8 cellular contexts compared by ENCODE assay signal in the genomic region with DNA sequence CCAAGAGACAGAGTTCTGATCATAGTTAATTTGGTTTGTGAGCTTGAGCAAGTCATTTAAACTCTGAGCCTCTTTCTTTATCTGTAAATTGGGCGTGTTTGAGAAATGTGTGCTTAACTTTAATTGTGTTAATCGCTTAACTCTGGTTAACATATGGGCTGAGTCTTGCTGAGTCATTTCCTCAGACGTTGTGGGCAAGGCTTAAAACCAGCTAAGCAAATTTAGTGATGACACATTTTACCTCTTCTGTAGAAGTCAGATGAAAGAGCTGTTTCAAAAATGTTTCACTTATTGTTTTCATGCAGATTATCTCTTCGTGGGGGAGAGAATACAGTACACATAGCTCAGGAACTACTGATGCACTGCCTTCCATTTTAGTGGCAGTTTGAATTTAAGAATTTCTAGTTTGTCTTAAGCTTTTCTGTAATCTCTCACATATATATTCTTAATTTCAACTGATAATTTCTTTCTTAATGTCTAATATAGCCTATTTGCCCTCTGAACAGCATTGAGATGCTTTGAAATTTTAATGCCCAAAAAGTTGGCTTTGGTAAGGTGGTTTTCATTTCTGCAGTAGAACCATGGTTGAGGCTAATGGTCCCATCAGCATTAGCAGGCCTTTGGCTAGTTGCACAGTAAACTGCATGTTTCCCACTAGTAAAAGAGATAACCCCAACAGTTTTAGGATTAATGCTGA. TPM values are rescaled to one million over a fixed set of nuclear protein-coding genes. Genes with fewer than 3 reads are reported as not detected.
A peak's percentile ranks its signal among the peaks of the same experiment; 100 is the strongest.
DNase-seq lines count a peak whose midpoint lies in the region.

No MANE protein-coding gene starts in this region.

- peak; percentile 42 for DNase-seq in activated CD4-positive, CD25-positive, alpha-beta regulatory T cell treated with anti-CD3 and anti-CD28 coated beads, Interleukin-2, amount 50 U/mL, for 16 hours (ENCODE audit: low read depth, low spot score)
- no peak for DNase-seq in activated CD4-positive, CD25-positive, alpha-beta regulatory T cell treated with anti-CD3 and anti-CD28 coated beads, Interleukin-2, amount 50 U/mL, for 72 hours
- DNase-seq in H4 (ENCODE audit: low spot score) (peak; percentile 69), LHCN-M2 (ENCODE audit: low read depth) (peak; percentile 82), fibroblast of the conjunctiva (ENCODE audit: low read depth) (peak; percentile 48), NCI-H1048 (lab: John Stamatoyannopoulos, UW) (no peak)
- peak; percentile 62 for DNase-seq in activated CD4-positive, alpha-beta T cell treated with anti-CD3 and anti-CD28 coated beads, Interleukin-2, amount 10 ng/mL, durations not matched to agents 7 days and 5 days
- DNase-seq in stimulated activated CD4-positive, alpha-beta T cell treated with anti-CD3 and anti-CD28 coated beads, Interleukin-2, amount 100 ng/mL, for 24 hours: peak; percentile 26 to 45

- no peaks in the 10 kb centered on the region for H3K27me3 Mint-ChIP-seq in activated CD4-positive, alpha-beta T cell treated with anti-CD3 and anti-CD28 coated beads, Interleukin-2, amount 10 ng/mL, durations not matched to agents 7 days and 5 days

- CTCF ChIA-PET in activated CD4-positive, alpha-beta T cell treated with anti-CD3 and anti-CD28 coated beads, Interleukin-2, amount 10 ng/mL, durations not matched to agents 7 days and 5 days (lab: Charles Lee): interaction anchor here (0.9 to 2.6 kb wide), 3 partner anchors 13 to 37 kb away, joined by 3 to 10 read pairs (median 3); no protein-coding TSS in a partner anchor

- peak overlapping the region; percentile 26 for H3K4me3 Mint-ChIP-seq in activated CD4-positive, alpha-beta T cell treated with anti-CD3 and anti-CD28 coated beads, Interleukin-2, amount 10 ng/mL, durations not matched to agents 7 days and 5 days

- no peaks in the 10 kb centered on the region for H3K9me3 Mint-ChIP-seq in activated CD4-positive, alpha-beta T cell treated with anti-CD3 and anti-CD28 coated beads, Interleukin-2, amount 10 ng/mL, durations not matched to agents 7 days and 5 days

- peaks cover 17% of the 10 kb centered on the region for H3K36me3 Mint-ChIP-seq in activated CD4-positive, alpha-beta T cell treated with anti-CD3 and anti-CD28 coated beads, Interleukin-2, amount 10 ng/mL, durations not matched to agents 7 days and 5 days (ENCODE audit: low read depth)

- POLR2A ChIA-PET in activated CD4-positive, alpha-beta T cell treated with anti-CD3 and anti-CD28 coated beads, Interleukin-2, amount 10 ng/mL, durations not matched to agents 7 days and 5 days (lab: Charles Lee): no interaction called here

- H3K4me1 Mint-ChIP-seq in activated CD4-positive, alpha-beta T cell treated with anti-CD3 and anti-CD28 coated beads, Interleukin-2, amount 10 ng/mL, durations not matched to agents 7 days and 5 days: peaks cover 51% of the 10 kb centered on the region

- H3K27ac Mint-ChIP-seq in activated CD4-positive, alpha-beta T cell treated with anti-CD3 and anti-CD28 coated beads, Interleukin-2, amount 10 ng/mL, durations not matched to agents 7 days and 5 days: peak overlapping the region; percentile 80

RNA-seq across cellular contexts. Expression of a gene that starts 34.9 kb away (rescaled TPM):
- 42.6 and 61.1 TPM in 2 replicates for total RNA-seq in H4 (2014; rRNA removed; shearing (Covaris generic))
- 124 and 143 TPM in 2 replicates for total RNA-seq in LHCN-M2 (2014; rRNA removed)
- 78.1 TPM for polyA plus RNA-seq in LHCN-M2 (2012)
- total RNA-seq in activated CD4-positive, alpha-beta T cell treated with anti-CD3 and anti-CD28 coated beads, Interleukin-2, amount 10 ng/mL, durations not matched to agents 7 days and 5 days: 100 to 1,000 TPM; 107 to 123 TPM

Comparison
In these comparisons a context has a peak if more than half of its experiments do, and no peak if none do; other contexts are left out.
1. DNase-seq: peak in activated CD4-positive, CD25-positive, alpha-beta regulatory T cell treated with anti-CD3 and anti-CD28 coated beads, Interleukin-2, amount 50 U/mL, for 16 hours (single experiment), H4 (single experiment), LHCN-M2 (single experiment), activated CD4-positive, alpha-beta T cell treated with anti-CD3 and anti-CD28 coated beads, Interleukin-2, amount 10 ng/mL, durations not matched to agents 7 days and 5 days (single experiment), fibroblast of the conjunctiva (single experiment) and stimulated activated CD4-positive, alpha-beta T cell treated with anti-CD3 and anti-CD28 coated beads, Interleukin-2, amount 100 ng/mL, for 24 hours (2 of 2); none in activated CD4-positive, CD25-positive, alpha-beta regulatory T cell treated with anti-CD3 and anti-CD28 coated beads, Interleukin-2, amount 50 U/mL, for 72 hours (single experiment) and NCI-H1048 (single experiment).